In the genomic region with DNA sequence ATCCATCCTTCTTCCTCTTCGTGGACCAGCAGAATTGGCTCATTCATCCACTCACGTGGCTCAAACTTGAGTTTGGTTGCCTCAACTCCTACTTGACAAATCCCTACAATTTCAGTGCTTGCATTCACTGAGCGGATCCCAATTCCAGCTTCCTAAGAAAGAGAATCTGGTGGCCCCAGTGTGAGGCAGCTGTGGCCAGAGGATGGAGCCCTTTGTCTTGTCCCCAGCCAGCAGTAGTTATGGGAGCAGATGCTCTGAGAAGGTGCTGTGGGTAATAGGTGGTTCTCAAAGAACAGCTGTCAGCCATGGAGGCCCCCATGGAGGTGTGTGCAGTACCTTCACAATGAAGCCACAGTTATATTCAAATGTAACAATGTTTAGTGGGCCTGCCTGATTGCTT, we compare ENCODE assay signal across 1 cellular context.
TF ChIP-seq lines count a peak whose summit lies in the region.

No MANE protein-coding gene starts in this region.

TF ChIP-seq in GM23338, 12 proteins besides CTCF, POLR2A, EP300 and RAD21:
- TF ChIP-seq, protein P1, sequence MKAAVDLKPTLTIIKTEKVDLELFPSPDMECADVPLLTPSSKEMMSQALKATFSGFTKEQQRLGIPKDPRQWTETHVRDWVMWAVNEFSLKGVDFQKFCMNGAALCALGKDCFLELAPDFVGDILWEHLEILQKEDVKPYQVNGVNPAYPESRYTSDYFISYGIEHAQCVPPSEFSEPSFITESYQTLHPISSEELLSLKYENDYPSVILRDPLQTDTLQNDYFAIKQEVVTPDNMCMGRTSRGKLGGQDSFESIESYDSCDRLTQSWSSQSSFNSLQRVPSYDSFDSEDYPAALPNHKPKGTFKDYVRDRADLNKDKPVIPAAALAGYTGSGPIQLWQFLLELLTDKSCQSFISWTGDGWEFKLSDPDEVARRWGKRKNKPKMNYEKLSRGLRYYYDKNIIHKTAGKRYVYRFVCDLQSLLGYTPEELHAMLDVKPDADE (IDR thresholded peaks at IDR 0.05), result no peak
- TF ChIP-seq, protein P2, sequence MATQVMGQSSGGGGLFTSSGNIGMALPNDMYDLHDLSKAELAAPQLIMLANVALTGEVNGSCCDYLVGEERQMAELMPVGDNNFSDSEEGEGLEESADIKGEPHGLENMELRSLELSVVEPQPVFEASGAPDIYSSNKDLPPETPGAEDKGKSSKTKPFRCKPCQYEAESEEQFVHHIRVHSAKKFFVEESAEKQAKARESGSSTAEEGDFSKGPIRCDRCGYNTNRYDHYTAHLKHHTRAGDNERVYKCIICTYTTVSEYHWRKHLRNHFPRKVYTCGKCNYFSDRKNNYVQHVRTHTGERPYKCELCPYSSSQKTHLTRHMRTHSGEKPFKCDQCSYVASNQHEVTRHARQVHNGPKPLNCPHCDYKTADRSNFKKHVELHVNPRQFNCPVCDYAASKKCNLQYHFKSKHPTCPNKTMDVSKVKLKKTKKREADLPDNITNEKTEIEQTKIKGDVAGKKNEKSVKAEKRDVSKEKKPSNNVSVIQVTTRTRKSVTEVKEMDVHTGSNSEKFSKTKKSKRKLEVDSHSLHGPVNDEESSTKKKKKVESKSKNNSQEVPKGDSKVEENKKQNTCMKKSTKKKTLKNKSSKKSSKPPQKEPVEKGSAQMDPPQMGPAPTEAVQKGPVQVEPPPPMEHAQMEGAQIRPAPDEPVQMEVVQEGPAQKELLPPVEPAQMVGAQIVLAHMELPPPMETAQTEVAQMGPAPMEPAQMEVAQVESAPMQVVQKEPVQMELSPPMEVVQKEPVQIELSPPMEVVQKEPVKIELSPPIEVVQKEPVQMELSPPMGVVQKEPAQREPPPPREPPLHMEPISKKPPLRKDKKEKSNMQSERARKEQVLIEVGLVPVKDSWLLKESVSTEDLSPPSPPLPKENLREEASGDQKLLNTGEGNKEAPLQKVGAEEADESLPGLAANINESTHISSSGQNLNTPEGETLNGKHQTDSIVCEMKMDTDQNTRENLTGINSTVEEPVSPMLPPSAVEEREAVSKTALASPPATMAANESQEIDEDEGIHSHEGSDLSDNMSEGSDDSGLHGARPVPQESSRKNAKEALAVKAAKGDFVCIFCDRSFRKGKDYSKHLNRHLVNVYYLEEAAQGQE (IDR thresholded peaks at IDR 0.05; ENCODE audit: unreplicated experiment), result no peak
- TF ChIP-seq POLR2AphosphoS5 (IDR thresholded peaks at IDR 0.05; ENCODE audit: low read depth) (no peak), EZH2 (IDR thresholded peaks at IDR 0.05; ENCODE audit: low read depth, unreplicated experiment) (no peak)
TF ChIP-seq in GM23338: peak in this region for 0.
